8 cellular contexts compared by ENCODE assay signal in genomic region chr2:23384551-23385349, GRCh38. TPM values are rescaled to one million over a fixed set of nuclear protein-coding genes. Genes with fewer than 3 reads are reported as not detected.
A peak's percentile ranks its signal among the peaks of the same experiment; 100 is the strongest.
DNase-seq lines count a peak whose midpoint lies in the region; ATAC-seq, FAIRE-seq and TF ChIP-seq lines count a peak whose summit lies in the region.

Gene KLHL29, plus strand, starts transcription at chr2:23385179. Its CDS starts 177,018 bp downstream, at chr2:23562197.

- no peak within 1 kb of the TSS for H3K27ac ChIP-seq in endothelial cell of umbilical vein (ENCODE audit: insufficient read depth, low read depth, low read length)

- H3K4me3 ChIP-seq in endothelial cell of umbilical vein (replicated peaks in 1 of 3; ENCODE audit: insufficient read depth in 1 of 3, low read depth in 1 of 3, low read length in 3 of 3): peak within 1 kb of the TSS; percentile 61 to 91 (median 80)
- peak within 1 kb of the TSS; percentile 22 for H3K4me3 ChIP-seq in mononuclear cell (ENCODE audit: low read length)

- H3K9me3 ChIP-seq in endothelial cell of umbilical vein (replicated peaks; ENCODE audit: control insufficient read depth, insufficient read depth, low read length): no peaks in the 10 kb centered on the region
- no peaks in the 10 kb centered on the region for H3K9me3 ChIP-seq in mononuclear cell (ENCODE audit: low read depth, low read length)

- no peaks in the 10 kb centered on the region for H3K36me3 ChIP-seq in endothelial cell of umbilical vein (ENCODE audit: control insufficient read depth in 2 of 2, extremely low read depth in 1 of 2, insufficient read depth in 2 of 2, low read length in 2 of 2)

- POLR2A ChIA-PET in endothelial cell of umbilical vein (lab: Charles Lee): no interaction called here

- FAIRE-seq in endothelial cell of umbilical vein (lab: Jason Lieb, UNC): peak; percentile 55

- H3K4me1 ChIP-seq in endothelial cell of umbilical vein (ENCODE audit: control insufficient read depth, extremely low read depth, insufficient read depth, low read length) (peaks cover 28% of the 10 kb centered on the region), mononuclear cell (ENCODE audit: insufficient read depth, low read length) (peaks cover 28% of the 10 kb centered on the region)

- peak within 1 kb of the TSS; percentile 95 for H2AFZ ChIP-seq in endothelial cell of umbilical vein (ENCODE audit: low read depth, low read length)

- intact Hi-C loops in endothelial cell of umbilical vein (cut with micrococcal nuclease): loop anchor here (1.0 to 10.0 kb wide), 2 partner anchors 20 to 370 kb away; no protein-coding TSS in a partner anchor

- TF ChIP-seq POLR2A in endothelial cell of umbilical vein (IDR thresholded peaks at IDR 0.05; ENCODE audit: low read depth, low read length): peak; percentile 59

- H3K27me3 ChIP-seq in endothelial cell of umbilical vein (ENCODE audit: control insufficient read depth in 2 of 2, insufficient read depth in 2 of 2, low read length in 2 of 2): peaks cover 0 to 8% of the 10 kb centered on the region in 2 experiments
- peaks cover 69% of the 10 kb centered on the region for H3K27me3 ChIP-seq in mononuclear cell (ENCODE audit: insufficient read depth, low read length)

- ATAC-seq in GM18517 (IDR thresholded peaks at IDR 0.05; ENCODE audit: unreplicated experiment) (peak; percentile 53), HG02970 (IDR thresholded peaks at IDR 0.05; ENCODE audit: low FRiP score, unreplicated experiment) (peak; percentile 56)

- H3K9ac ChIP-seq in endothelial cell of umbilical vein (replicated peaks; ENCODE audit: extremely low read depth, insufficient read depth, low read length): peak within 1 kb of the TSS; percentile 48

- H3K9me1 ChIP-seq in endothelial cell of umbilical vein (replicated peaks; ENCODE audit: control insufficient read depth, extremely low read depth, insufficient read depth, low read length): no peaks in the 10 kb centered on the region

- CTCF ChIA-PET in endothelial cell of umbilical vein (lab: Charles Lee): interaction anchor here (0.6 kb wide), 2 partner anchors 20 to 1321 kb away, joined by 3 read pairs; no protein-coding TSS in a partner anchor

- BruUV-seq in endothelial cell of umbilical vein (replicated peaks; lab: Mats Ljungman, UMichigan): TSS peak; percentile 6

- dilution Hi-C loops in endothelial cell of umbilical vein (cut with MboI; ENCODE audit: extremely low pct_ligation_motif_present, low sequenced_read_pairs): no loop called here

- DNase-seq in A172 (ENCODE audit: low spot score): peak; percentile 40
- peak; percentile 66 for DNase-seq in NCI-H226
- DNase-seq in activated CD8-positive, alpha-beta memory T cell treated with anti-CD3 and anti-CD28 coated beads, Interleukin-2, amount 50 U/mL, for 24 hours (ENCODE audit: extremely low read depth): peak; percentile 20
- peak; percentile 50 for DNase-seq in endothelial cell of umbilical vein (ENCODE audit: low read depth, low spot score)
- DNase-seq in stimulated activated CD8-positive, alpha-beta memory T cell treated with anti-CD3 and anti-CD28 coated beads, Interleukin-4, amount 100 ng/mL, for 24 hours (ENCODE audit: low read depth): peak; percentile 54

- peaks cover 3% of the 10 kb centered on the region for H3K79me2 ChIP-seq in endothelial cell of umbilical vein (ENCODE audit: control insufficient read depth, insufficient read depth, low read length)

- no peaks in the 10 kb centered on the region for H4K20me1 ChIP-seq in endothelial cell of umbilical vein (replicated peaks; ENCODE audit: control insufficient read depth, extremely low read depth, insufficient read depth, low read length)

- H3K4me2 ChIP-seq in endothelial cell of umbilical vein (ENCODE audit: insufficient read depth, low read length): peak within 1 kb of the TSS; percentile 99

- no peak for TF ChIP-seq CTCF in endothelial cell of umbilical vein (IDR thresholded peaks at IDR 0.05; ENCODE audit: extremely low read depth in 1 of 2, insufficient read depth in 1 of 2, low read depth in 1 of 2, low read length in 2 of 2)

TF ChIP-seq in endothelial cell of umbilical vein, 7 proteins besides CTCF, POLR2A, EP300 and RAD21:
- TF ChIP-seq POLR2AphosphoS5 (IDR thresholded peaks at IDR 0.05; ENCODE audit: insufficient read depth, low read depth, low read length): peak; percentile 51
- TF ChIP-seq MAX (IDR thresholded peaks at IDR 0.05; ENCODE audit: insufficient read depth, insufficient read length): no peak
TF ChIP-seq in endothelial cell of umbilical vein: peak in this region for 1.

RNA-seq across cellular contexts. Expression of gene KLHL29, which starts in this region (rescaled TPM):
- total RNA-seq in A172 (2014; rRNA removed; shearing (Covaris generic)): 0.76 and 0.86 TPM in 2 replicates
- 10.6 and 12.7 TPM in 2 replicates for total RNA-seq in endothelial cell of umbilical vein
- polyA plus RNA-seq in endothelial cell of umbilical vein: 4.6 and 5.6 TPM in 2 replicates
- polyA plus RNA-seq in endothelial cell of umbilical vein (2011; cell fraction: cytosol; rRNA removed): 3.3 and 4.1 TPM in 2 replicates
- polyA plus RNA-seq in endothelial cell of umbilical vein (2011; cell fraction: nucleus; rRNA removed): 29.9 and 32.3 TPM in 2 replicates
- polyA plus RNA-seq in endothelial cell of umbilical vein (2012): 9.3 and 12.0 TPM in 2 replicates
- 5.2 and 6.2 TPM in 2 replicates for polyA minus RNA-seq in endothelial cell of umbilical vein
- polyA minus RNA-seq in endothelial cell of umbilical vein (2011; cell fraction: cytosol; rRNA and poly(A)+ RNA removed): 2.5 TPM
- 11.8 and 15.2 TPM in 2 replicates for polyA minus RNA-seq in endothelial cell of umbilical vein (2011; cell fraction: nucleus; rRNA and poly(A)+ RNA removed)
- 1.0 TPM for total RNA-seq in mononuclear cell

Comparison
In these comparisons a context has a peak if more than half of its experiments do, and no peak if none do; other contexts are left out.
1. Peak in DNase-seq in A172; RNA of the gene not detected or under 1 TPM.